ENCODE assay signal across 38 cellular contexts in the genomic region with DNA sequence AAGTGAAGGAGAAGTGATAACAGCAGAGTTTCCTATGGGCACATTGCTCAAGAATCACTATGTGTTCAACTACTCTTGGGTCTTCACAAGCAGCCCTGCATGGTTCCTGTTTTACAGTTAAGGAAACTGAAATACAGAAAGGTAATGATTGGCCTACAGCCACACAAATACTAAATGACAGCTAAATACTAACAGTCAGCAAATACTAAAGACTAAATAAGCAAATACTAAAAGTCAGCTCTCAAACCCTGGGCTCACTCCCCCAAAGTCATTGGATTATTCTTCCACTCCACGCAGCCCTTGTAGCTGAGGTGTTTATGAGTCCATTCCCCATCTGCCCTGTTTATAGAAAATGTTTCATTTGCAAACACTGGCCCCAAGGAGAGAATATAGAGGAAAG.
"Had no signal": no experiment of that assay in that cellular context is flagged by ENCODE, and none has a peak within 500 bp of the region (broad histone marks: within the 10 kb centered on the region; RNA-seq: fewer than 3 reads in every experiment).

No MANE protein-coding gene starts in this region.

- DNase-seq: activated B cell treated with CpG ODN at 0.5 μM for 24 hours; activated CD4-positive, alpha-beta memory T cell treated with anti-CD3 and anti-CD28 coated beads for 36 hours; activated CD4-positive, alpha-beta T cell treated with anti-CD3 and anti-CD28 coated beads for 4 hours; activated CD4-positive, alpha-beta T cell treated with anti-CD3 and anti-CD28 coated beads, Interleukin-2, amount 50 U/mL, for 1 hour; activated CD4-positive, CD25-positive, alpha-beta regulatory T cell treated with anti-CD3 and anti-CD28 coated beads, Interleukin-2, amount 50 U/mL, for 72 hours; activated CD8-positive, alpha-beta memory T cell treated with anti-CD3 and anti-CD28 coated beads, Interleukin-2, amount 50 U/mL, for 4 hours; activated gamma-delta T cell treated with Interleukin-2 at 50 U/mL for 16 hours; activated naive CD4-positive, alpha-beta T cell treated with anti-CD3 and anti-CD28 coated beads for 36 hours; activated T-cell treated with anti-CD3 and anti-CD28 coated beads for 4 hours; activated T-cell treated with anti-CD3 and anti-CD28 coated beads, Interleukin-2, amount 50 U/mL, for 4 hours; adrenal gland; anterior cingulate cortex; central memory CD4-positive, alpha-beta T cell; Karpas-422; KBM-7; NCI-H1092; NCI-H1436 treated with DMSO at 0.1 percent for 48 hours; NCI-H1694 treated with DMSO at 0.1 percent for 48 hours; NCI-H2029; NCI-H2107; NCI-H2171; NCI-H510A; NCI-H526; NCI-H748 treated with DMSO at 0.1 percent for 48 hours; PC-3; Peyer's patch; RPMI8226; SHP77 treated with DMSO at 0.1 percent for 48 hours; SK-N-SH; SW 1271; T-helper 1 cell; T-helper 2 cell; T-helper 9 cell had no signal

- H3K4me3 ChIP-seq: adrenal gland, Peyer's patch, SJSA1 had no signal

- H3K27me3 ChIP-seq: adrenal gland, Peyer's patch, SJSA1 had no signal

- H3K4me3 Mint-ChIP-seq: activated B cell treated with CpG ODN at 0.5 μM for 24 hours; activated CD4-positive, alpha-beta memory T cell treated with anti-CD3 and anti-CD28 coated beads for 36 hours; activated naive CD4-positive, alpha-beta T cell treated with anti-CD3 and anti-CD28 coated beads for 36 hours; activated T-cell treated with anti-CD3 and anti-CD28 coated beads, Interleukin-2, amount 50 U/mL, for 4 hours; activated T-helper 1 cell treated with anti-CD3 and anti-CD28 coated beads, Interleukin-12 subunit alpha, Interleukin-12 subunit beta, Interleukin-2, Interleukin-4 antibody, amounts not matched to agents 30 ng/mL and 10 ng/mL and 1 ng/mL, durations not matched to agents 14 hours and 24 hours and 36 hours; brain had no signal

- H3K36me3 ChIP-seq: adrenal gland, Peyer's patch, SJSA1 had no signal

- H3K9me3 ChIP-seq: adrenal gland, Peyer's patch, SJSA1, SK-N-SH had no signal

- H3K9ac ChIP-seq: SK-N-SH had no signal

- H3K4me1 Mint-ChIP-seq: activated B cell treated with CpG ODN at 0.5 μM for 24 hours had no signal

- ATAC-seq: activated naive CD4-positive, alpha-beta T cell treated with anti-CD3 and anti-CD28 coated beads, Interleukin-2, amount 50 U/mL, for 72 hours; activated T-cell treated with anti-CD3 and anti-CD28 coated beads, Interleukin-2, amount 50 U/mL, for 4 hours; PC-3 had no signal

- H3K4me1 ChIP-seq: adrenal gland, Peyer's patch had no signal

- H3K27ac Mint-ChIP-seq: activated B cell treated with CpG ODN at 0.5 μM for 24 hours; activated CD4-positive, alpha-beta memory T cell treated with anti-CD3 and anti-CD28 coated beads for 36 hours; activated naive CD4-positive, alpha-beta T cell treated with anti-CD3 and anti-CD28 coated beads for 36 hours; activated naive CD4-positive, alpha-beta T cell treated with anti-CD3 and anti-CD28 coated beads, Interleukin-2, amount 50 U/mL, for 72 hours; activated T-helper 1 cell treated with anti-CD3 and anti-CD28 coated beads, Interleukin-12 subunit alpha, Interleukin-12 subunit beta, Interleukin-2, Interleukin-4 antibody, amounts not matched to agents 30 ng/mL and 10 ng/mL and 1 ng/mL, durations not matched to agents 14 hours and 24 hours and 36 hours had no signal

- H3K36me3 Mint-ChIP-seq: activated CD4-positive, alpha-beta memory T cell treated with anti-CD3 and anti-CD28 coated beads for 36 hours; brain had no signal

- H3K27me3 Mint-ChIP-seq: activated B cell treated with CpG ODN at 0.5 μM for 24 hours; activated CD4-positive, alpha-beta memory T cell treated with anti-CD3 and anti-CD28 coated beads for 36 hours had no signal

- H3K4me2 ChIP-seq: SK-N-SH had no signal

- H3K27ac ChIP-seq: adrenal gland, Peyer's patch, SJSA1, VCaP had no signal
